In the genomic region with DNA sequence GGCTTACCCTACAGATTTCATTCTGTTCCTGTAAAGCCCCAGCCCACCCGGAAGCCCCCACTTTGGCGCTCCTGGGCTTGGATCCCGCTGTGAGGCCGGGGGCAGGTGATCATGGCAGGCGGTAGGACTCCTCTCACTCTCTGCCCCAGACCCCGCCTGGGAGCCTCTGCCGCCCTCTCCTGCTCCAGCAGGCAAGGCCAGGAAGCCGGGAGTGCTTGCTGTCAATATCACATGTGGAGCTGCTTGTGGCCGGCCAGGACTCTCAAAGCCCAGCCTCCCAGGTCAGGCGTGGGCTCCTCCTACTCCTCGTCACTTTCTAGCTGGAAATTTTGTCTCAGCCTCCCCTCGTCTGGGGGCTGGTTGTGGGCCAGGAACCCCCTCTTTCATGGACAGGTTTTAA, we compare ENCODE assay signal across 16 cellular contexts.
DNase-seq lines count a peak whose midpoint lies in the region; ATAC-seq and TF ChIP-seq lines count a peak whose summit lies in the region.
"Had no signal": no experiment of that assay in that cellular context is flagged by ENCODE, and none has a peak within 500 bp of the region (broad histone marks: within the 10 kb centered on the region; RNA-seq: fewer than 3 reads in every experiment).

No MANE protein-coding gene starts in this region.

- H3K4me3 ChIP-seq in right atrium auricular region = no peak overlapping the region
- no peak overlapping the region for H3K4me3 ChIP-seq in body of pancreas
- H3K4me3 ChIP-seq: MG63, prostate gland had no signal

- no peaks in the 10 kb centered on the region for H3K9me3 ChIP-seq in right atrium auricular region
- H3K9me3 ChIP-seq in body of pancreas = no peaks in the 10 kb centered on the region
- H3K9me3 ChIP-seq: MG63, prostate gland had no signal

- no peak overlapping the region for H3K27ac ChIP-seq in right atrium auricular region
- H3K27ac ChIP-seq in body of pancreas = no peak overlapping the region
- H3K27ac ChIP-seq: prostate gland had no signal

- intact Hi-C loops in left cardiac atrium (cut with DNase I) = no loop called here
- intact Hi-C loops in body of pancreas (cut with DNase I) = no loop called here

- 4 to 14% methylated on average over 3 to 12 of the region's 12 CpGs for WGBS in body of pancreas, 2 donors

- TF ChIP-seq POLR2A in body of pancreas (IDR thresholded peaks at IDR 0.05) = no peak

- TF ChIP-seq CTCF in right atrium auricular region (IDR thresholded peaks at IDR 0.05) (no peak), body of pancreas (IDR thresholded peaks at IDR 0.05) (no peak)

- H3K27me3 ChIP-seq in right atrium auricular region (peaks cover 0 to 5% of the 10 kb centered on the region in 2 donors), body of pancreas (no peaks in the 10 kb centered on the region)
- H3K27me3 ChIP-seq: MG63 had no signal

- DNase-seq in left cardiac atrium (peak; percentile 33), right atrium auricular region (ENCODE audit: low spot score) (no peak), body of pancreas (peak; percentile 14 to 52 (median 14)), iris pigment epithelial cell (ENCODE audit: low read depth) (peak; percentile 7), NAMALWA (ENCODE audit: low spot score) (no peak), OCI-M2 (lab: John Stamatoyannopoulos, UW; ENCODE audit: unreplicated experiment) (no peak)
- no peak for DNase-seq in stimulated activated CD8-positive, alpha-beta memory T cell treated with anti-CD3 and anti-CD28 coated beads, Interleukin-4, amount 100 ng/mL, for 48 hours
- DNase-seq: activated CD8-positive, alpha-beta memory T cell treated with anti-CD3 and anti-CD28 coated beads for 24 hours; central memory CD4-positive, alpha-beta T cell; MG63; NCI-H2171; stimulated activated CD4-positive, alpha-beta T cell treated with anti-CD3 and anti-CD28 coated beads, Interleukin-2, amount 100 ng/mL, for 48 hours; T1000 had no signal

- H3K36me3 ChIP-seq in right atrium auricular region = no peaks in the 10 kb centered on the region
- H3K36me3 ChIP-seq in body of pancreas (replicated peaks in 1 of 2; ENCODE audit: insufficient read depth in 1 of 2, low read depth in 2 of 2) = no peaks in the 10 kb centered on the region
- H3K36me3 ChIP-seq: MG63, prostate gland had no signal

- H3K4me1 ChIP-seq in right atrium auricular region (no peaks in the 10 kb centered on the region), body of pancreas (peaks cover 7% of the 10 kb centered on the region)
- H3K4me1 ChIP-seq: prostate gland had no signal

- ATAC-seq in left cardiac atrium = peak in 1 of 2 donors; percentile 54
- ATAC-seq in body of pancreas = no peak
- ATAC-seq in GM21529 (IDR thresholded peaks at IDR 0.05; ENCODE audit: unreplicated experiment) = no peak
- ATAC-seq: stimulated activated memory B cell treated with anti-CD40 and anti-IgM and Interleukin-4, amounts not matched to agents 10 μg/mL and 1 μg/mL and 100 μg/mL, for 72 hours had no signal

Comparison
In these comparisons a context has a peak if more than half of its experiments do, and no peak if none do; other contexts are left out.
1. DNase-seq: peak in left cardiac atrium (single experiment), body of pancreas (4 of 4) and iris pigment epithelial cell (single experiment); none in right atrium auricular region (single experiment), NAMALWA (single experiment), stimulated activated CD8-positive, alpha-beta memory T cell treated with anti-CD3 and anti-CD28 coated beads, Interleukin-4, amount 100 ng/mL, for 48 hours (single experiment) and OCI-M2 (single experiment).